21 cellular contexts compared by ENCODE assay signal in genomic region chr13:94987869-94988268, GRCh38.
"Had no signal": no experiment of that assay in that cellular context is flagged by ENCODE, and none has a peak within 500 bp of the region (broad histone marks: within the 10 kb centered on the region; RNA-seq: fewer than 3 reads in every experiment).

No MANE protein-coding gene starts in this region.

- H3K36me3 ChIP-seq: esophagus muscularis mucosa, left ventricle myocardium inferior, spleen, thoracic aorta had no signal

- H3K27ac Mint-ChIP-seq: activated naive CD4-positive, alpha-beta T cell treated with anti-CD3 and anti-CD28 coated beads, Interleukin-2, amount 50 U/mL, for 72 hours; activated T-cell treated with anti-CD3 and anti-CD28 coated beads, Interleukin-2, amount 50 U/mL, for 24 hours; activated T-helper 17 cell treated with anti-CD3 and anti-CD28 coated beads, Interleukin-2, amount 50 U/mL, for 72 hours; natural killer cell; progenitor cell of endocrine pancreas; type B pancreatic cell had no signal

- ATAC-seq: natural killer cell had no signal

- H3K9me3 Mint-ChIP-seq: activated naive CD4-positive, alpha-beta T cell treated with anti-CD3 and anti-CD28 coated beads, Interleukin-2, amount 50 U/mL, for 72 hours; activated T-cell treated with anti-CD3 and anti-CD28 coated beads, Interleukin-2, amount 50 U/mL, for 24 hours; activated T-helper 17 cell treated with anti-CD3 and anti-CD28 coated beads, Interleukin-2, amount 50 U/mL, for 72 hours; central memory CD8-positive, alpha-beta T cell; natural killer cell; type B pancreatic cell had no signal

- H3K4me3 Mint-ChIP-seq: activated T-cell treated with anti-CD3 and anti-CD28 coated beads, Interleukin-2, amount 50 U/mL, for 24 hours; activated T-helper 17 cell treated with anti-CD3 and anti-CD28 coated beads, Interleukin-2, amount 50 U/mL, for 72 hours; central memory CD8-positive, alpha-beta T cell; natural killer cell; type B pancreatic cell had no signal

- H3K4me1 ChIP-seq: esophagus muscularis mucosa, left ventricle myocardium inferior, spleen had no signal

- H3K4me3 ChIP-seq: esophagus muscularis mucosa, left ventricle myocardium inferior, spleen, thoracic aorta had no signal

- H3K27me3 Mint-ChIP-seq: progenitor cell of endocrine pancreas had no signal

- H3K9me3 ChIP-seq: esophagus muscularis mucosa, left ventricle myocardium inferior, spleen, thoracic aorta had no signal

- DNase-seq: activated CD4-positive, alpha-beta T cell treated with anti-CD3 and anti-CD28 coated beads for 1 hour; activated CD4-positive, alpha-beta T cell treated with anti-CD3 and anti-CD28 coated beads, Interleukin-2, amount 50 U/mL, for 1 hour; activated T-cell treated with anti-CD3 and anti-CD28 coated beads, Interleukin-2, amount 50 U/mL, for 24 hours; effector memory CD4-positive, alpha-beta T cell; glutamatergic neuron; hippocampal formation; kidney glomerular epithelial cell; left ventricle myocardium inferior; midbrain; natural killer cell; spleen; stimulated activated CD4-positive, alpha-beta T cell treated with anti-CD3 and anti-CD28 coated beads, Interleukin-4, amount 100 ng/mL, for 1 hour; stimulated activated naive CD4-positive, alpha-beta T cell; T-helper 1 cell had no signal

- H3K4me1 Mint-ChIP-seq: activated T-helper 17 cell treated with anti-CD3 and anti-CD28 coated beads, Interleukin-2, amount 50 U/mL, for 72 hours; central memory CD8-positive, alpha-beta T cell; natural killer cell had no signal

- H3K36me3 Mint-ChIP-seq: activated naive CD4-positive, alpha-beta T cell treated with anti-CD3 and anti-CD28 coated beads, Interleukin-2, amount 50 U/mL, for 72 hours; natural killer cell; type B pancreatic cell had no signal

- H3K27ac ChIP-seq: esophagus muscularis mucosa, left ventricle myocardium inferior, spleen, thoracic aorta had no signal
